In the genomic region with DNA sequence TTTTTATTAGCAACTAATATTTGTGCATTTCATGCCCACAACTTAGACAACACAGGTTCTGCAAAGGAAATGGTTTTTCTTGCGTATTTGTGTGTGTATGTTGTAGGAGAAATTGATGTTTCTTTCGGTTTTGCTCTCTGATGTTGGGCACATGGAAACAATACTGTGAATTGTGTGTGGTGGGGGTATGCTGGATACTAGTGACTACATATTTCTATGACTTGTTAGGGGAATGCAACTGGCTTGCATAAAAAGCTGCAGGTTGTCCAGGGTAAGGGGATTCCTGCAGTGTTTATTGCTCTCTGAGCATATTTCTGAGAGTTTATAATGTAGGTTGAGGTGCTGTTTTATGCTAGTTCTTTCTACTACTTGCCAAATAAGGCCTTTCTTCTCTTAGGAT, we compare ENCODE assay signal across 10 cellular contexts. TPM values are rescaled to one million over a fixed set of nuclear protein-coding genes. Genes with fewer than 3 reads are reported as not detected.
DNase-seq lines count a peak whose midpoint lies in the region; ATAC-seq and TF ChIP-seq lines count a peak whose summit lies in the region.
"Had no signal": no experiment of that assay in that cellular context is flagged by ENCODE, and none has a peak within 500 bp of the region (broad histone marks: within the 10 kb centered on the region; RNA-seq: fewer than 3 reads in every experiment).

No MANE protein-coding gene starts in this region.

- 0 out of 2 replicates have a peak overlapping the region, but pooled peaks have one; percentile 74 for H3K9ac ChIP-seq in SK-N-SH
- peak overlapping the region; percentile 96 for H3K9ac ChIP-seq in PC-3 (ENCODE audit: low read length)

- intact Hi-C loops in PC-3 (cut with micrococcal nuclease), result no loop called here
- intact Hi-C loops in esophagus squamous epithelium (cut with DNase I), result loop anchor here (10.0 kb wide), 1 partner anchor 99 kb away; no protein-coding TSS in a partner anchor

- TF ChIP-seq CTCF in SK-N-SH (IDR thresholded peaks at IDR 0.05) (no peak), PC-3 (conservative IDR thresholded peaks at IDR 0.05; ENCODE audit: low read depth, low read length) (no peak), esophagus squamous epithelium (IDR thresholded peaks at IDR 0.05) (no peak), GM20000 (IDR thresholded peaks at IDR 0.05; ENCODE audit: extremely low read depth, missing control alignments) (no peak)

- POLR2A ChIA-PET in SK-N-SH (lab: Yijun Ruan, JAX), result no interaction called here
- POLR2A ChIA-PET in PC-3 (lab: Charles Lee; ENCODE audit: unreplicated experiment), result interaction anchor here (1.0 kb wide), 1 partner anchor 20 kb away, joined by 4 read pairs; no protein-coding TSS in a partner anchor

- DNase-seq in SK-N-SH (no peak), PC-3 (no peak), esophagus squamous epithelium (lab: John Stamatoyannopoulos, UW) (no peak), activated gamma-delta T cell (lab: John Stamatoyannopoulos, UW) (no peak), GM20000 (ENCODE audit: low spot score) (no peak)
- no peak for DNase-seq in stimulated activated effector memory CD8-positive, alpha-beta T cell treated with anti-CD3 and anti-CD28 coated beads, Interleukin-12 subunit alpha, Interleukin-12 subunit beta, amount 100 ng/mL, for 72 hours (ENCODE audit: low spot score in 2 of 2)
- DNase-seq: NCI-H1930 had no signal

- no peaks in the 10 kb centered on the region for H3K9me3 ChIP-seq in SK-N-SH
- no peaks in the 10 kb centered on the region for H3K9me3 ChIP-seq in PC-3 (ENCODE audit: low read length)
- H3K9me3 ChIP-seq in esophagus squamous epithelium, result no peaks in the 10 kb centered on the region

- TF ChIP-seq RAD21 in SK-N-SH (IDR thresholded peaks at IDR 0.05; ENCODE audit: low read length), result no peak

- no TSS peak for BruUV-seq in PC-3 (replicated peaks; lab: Mats Ljungman, UMichigan)

- H3K4me2 ChIP-seq in SK-N-SH (peak overlapping the region; percentile 76), PC-3 (ENCODE audit: low read length) (peak overlapping the region; percentile 83)

- H3K27ac Mint-ChIP-seq in stimulated activated effector memory CD8-positive, alpha-beta T cell treated with anti-CD3 and anti-CD28 coated beads, Interleukin-12 subunit alpha, Interleukin-12 subunit beta, amount 100 ng/mL, for 72 hours, result peak overlapping the region; percentile 94

- H3K4me1 ChIP-seq in SK-N-SH (ENCODE audit: control insufficient read depth in 1 of 2, insufficient read depth in 2 of 2, low read depth in 1 of 2, low read length in 1 of 2), result peaks cover 0 to 4% of the 10 kb centered on the region in 2 experiments; a peak in 1 of 4 replicates
- peaks cover 33% of the 10 kb centered on the region for H3K4me1 ChIP-seq in PC-3 (ENCODE audit: insufficient read depth, low read length)
- H3K4me1 ChIP-seq in esophagus squamous epithelium, result peaks cover 0 to 51% (median 3%) of the 10 kb centered on the region in 3 donors

- peaks cover 46% of the 10 kb centered on the region for H3K4me1 Mint-ChIP-seq in stimulated activated effector memory CD8-positive, alpha-beta T cell treated with anti-CD3 and anti-CD28 coated beads, Interleukin-12 subunit alpha, Interleukin-12 subunit beta, amount 100 ng/mL, for 72 hours

- no peaks in the 10 kb centered on the region for H4K20me1 ChIP-seq in SK-N-SH (ENCODE audit: insufficient read depth)
- H4K20me1 ChIP-seq in PC-3 (ENCODE audit: low read length), result peaks cover 8% of the 10 kb centered on the region; the same call in 1 of the 2 replicates

- H3K36me3 ChIP-seq in SK-N-SH (replicated peaks in 1 of 2; ENCODE audit: control insufficient read depth in 1 of 2, insufficient read depth in 2 of 2, low read length in 1 of 2) (no peaks in the 10 kb centered on the region), PC-3 (ENCODE audit: low read depth, low read length) (no peaks in the 10 kb centered on the region; the same call in none of the 2 replicates), esophagus squamous epithelium (peaks cover 0 to 10% (median 0%) of the 10 kb centered on the region in 3 donors)

- no peak for TF ChIP-seq POLR2A in esophagus squamous epithelium (IDR thresholded peaks at IDR 0.05)

- H3K4me3 ChIP-seq in SK-N-SH (ENCODE audit: low read depth in 2 of 2, low read length in 1 of 2) (peak overlapping the region; percentile 62 to 64; a peak in 3 of 4 replicates), PC-3 (ENCODE audit: low read length) (peak overlapping the region; percentile 98), esophagus squamous epithelium (peak overlapping the region in 1 of 4 donors; percentile 69)

- H2AFZ ChIP-seq in SK-N-SH (ENCODE audit: low read depth) (peak overlapping the region; percentile 89; the same call in 1 of the 2 replicates), PC-3 (ENCODE audit: low read length) (peak overlapping the region; percentile 85; the same call in 1 of the 2 replicates)

- H3K9me2 ChIP-seq in SK-N-SH (no peaks in the 10 kb centered on the region), PC-3 (replicated peaks; ENCODE audit: low read length) (no peaks in the 10 kb centered on the region)

- no peak overlapping the region; a peak in 1 of 4 replicates for H3K27ac ChIP-seq in SK-N-SH (ENCODE audit: low read depth in 2 of 2, low read length in 1 of 2)
- H3K27ac ChIP-seq in PC-3 (ENCODE audit: low read length), result peak overlapping the region; percentile 89
- peak overlapping the region in 3 of 4 donors; percentile 77 to 88 (median 85) for H3K27ac ChIP-seq in esophagus squamous epithelium

- no peak for TF ChIP-seq EP300 in SK-N-SH (IDR thresholded peaks at IDR 0.05; ENCODE audit: borderline replicate concordance in 1 of 2, low read depth in 1 of 2, low read length in 1 of 2)

- H3K79me2 ChIP-seq in SK-N-SH (ENCODE audit: insufficient read depth) (0 out of 2 replicates have a peak, but pooled peaks cover 2% of the 10 kb centered on the region), PC-3 (ENCODE audit: low read length) (peaks cover 64% of the 10 kb centered on the region)

- H3K36me3 Mint-ChIP-seq in stimulated activated effector memory CD8-positive, alpha-beta T cell treated with anti-CD3 and anti-CD28 coated beads, Interleukin-12 subunit alpha, Interleukin-12 subunit beta, amount 100 ng/mL, for 72 hours, result peaks cover 14% of the 10 kb centered on the region

- peak overlapping the region; percentile 89 for H3K4me3 Mint-ChIP-seq in stimulated activated effector memory CD8-positive, alpha-beta T cell treated with anti-CD3 and anti-CD28 coated beads, Interleukin-12 subunit alpha, Interleukin-12 subunit beta, amount 100 ng/mL, for 72 hours

- H3K27me3 ChIP-seq in SK-N-SH (ENCODE audit: insufficient read depth) (no peaks in the 10 kb centered on the region), PC-3 (ENCODE audit: low read length) (no peaks in the 10 kb centered on the region), esophagus squamous epithelium (no peaks in the 10 kb centered on the region)

- no peaks in the 10 kb centered on the region for H3K9me3 Mint-ChIP-seq in stimulated activated effector memory CD8-positive, alpha-beta T cell treated with anti-CD3 and anti-CD28 coated beads, Interleukin-12 subunit alpha, Interleukin-12 subunit beta, amount 100 ng/mL, for 72 hours

- H3F3A ChIP-seq in SK-N-SH (replicated peaks; ENCODE audit: insufficient read depth), result no peaks in the 10 kb centered on the region
- H3F3A ChIP-seq in PC-3 (ENCODE audit: low read length, unreplicated experiment), result no peaks in the 10 kb centered on the region

- WGBS in SK-N-SH (ENCODE audit: low lambda C conversion rate), result 24% methylated on average over 2 of the region's 2 CpGs
- 29 to 39% methylated on average over 1 to 2 of the region's 2 CpGs for WGBS in esophagus squamous epithelium, 2 donors

- ATAC-seq in SK-N-SH treated with all-trans-retinoic acid at 6 μM for 48 hours, result no peak
- no peak for ATAC-seq in PC-3
- ATAC-seq in stimulated activated effector memory CD8-positive, alpha-beta T cell treated with anti-CD3 and anti-CD28 coated beads, Interleukin-12 subunit alpha, Interleukin-12 subunit beta, amount 100 ng/mL, for 72 hours, result no peak
- no peak for ATAC-seq in HG02938 (IDR thresholded peaks at IDR 0.05; ENCODE audit: unreplicated experiment)

- CTCF ChIA-PET in SK-N-SH (lab: Yijun Ruan, JAX) (interaction anchor here (1.5 to 3.6 kb wide), 4 partner anchors 11 to 209 kb away, joined by 4 to 16 read pairs (median 8); a partner anchor contains a TSS), PC-3 (lab: Charles Lee) (interaction anchor here (0.6 to 1.0 kb wide), 5 partner anchors 33 to 323 kb away, joined by 3 to 4 read pairs (median 3); a partner anchor contains a TSS)

TF ChIP-seq in SK-N-SH, 30 proteins besides CTCF, POLR2A, EP300 and RAD21 (continues in another document):
- TF ChIP-seq FOXM1 (IDR thresholded peaks at IDR 0.05; ENCODE audit: low read depth), result no peak
- TF ChIP-seq RCOR1 (IDR thresholded peaks at IDR 0.05; ENCODE audit: low read length), result no peak

TF ChIP-seq in SK-N-SH treated with all-trans-retinoic acid at 6 μM for 48 hours, 23 proteins besides CTCF, POLR2A, EP300 and RAD21 (continues in another document):
- no peak for TF ChIP-seq ZFP30 (CRISPR knock-in tag; IDR thresholded peaks at IDR 0.05)
- TF ChIP-seq, protein P1, sequence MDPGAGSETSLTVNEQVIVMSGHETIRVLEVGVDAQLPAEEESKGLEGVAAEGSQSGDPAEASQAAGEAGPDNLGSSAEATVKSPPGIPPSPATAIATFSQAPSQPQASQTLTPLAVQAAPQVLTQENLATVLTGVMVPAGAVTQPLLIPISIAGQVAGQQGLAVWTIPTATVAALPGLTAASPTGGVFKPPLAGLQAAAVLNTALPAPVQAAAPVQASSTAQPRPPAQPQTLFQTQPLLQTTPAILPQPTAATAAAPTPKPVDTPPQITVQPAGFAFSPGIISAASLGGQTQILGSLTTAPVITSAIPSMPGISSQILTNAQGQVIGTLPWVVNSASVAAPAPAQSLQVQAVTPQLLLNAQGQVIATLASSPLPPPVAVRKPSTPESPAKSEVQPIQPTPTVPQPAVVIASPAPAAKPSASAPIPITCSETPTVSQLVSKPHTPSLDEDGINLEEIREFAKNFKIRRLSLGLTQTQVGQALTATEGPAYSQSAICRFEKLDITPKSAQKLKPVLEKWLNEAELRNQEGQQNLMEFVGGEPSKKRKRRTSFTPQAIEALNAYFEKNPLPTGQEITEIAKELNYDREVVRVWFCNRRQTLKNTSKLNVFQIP (CRISPR knock-in tag; IDR thresholded peaks at IDR 0.05; ENCODE audit: borderline replicate concordance, low read depth), result no peak

RNA-seq across cellular contexts. Expression of a gene that starts 11.6 kb away (rescaled TPM):
- 11.7 TPM in 2 replicates for polyA plus RNA-seq in SK-N-SH (2012; rRNA removed)
- 10.7 and 12.5 TPM in 2 replicates for polyA plus RNA-seq in SK-N-SH (2012; cell fraction: cytosol; rRNA removed)
- polyA plus RNA-seq in SK-N-SH (2012; cell fraction: nucleus; rRNA removed), result 10.4 and 14.1 TPM in 2 replicates
- total RNA-seq in PC-3 (2014; rRNA removed) (26.4 and 32.7 TPM in 2 replicates), esophagus squamous epithelium (10 to 100 TPM; 20.8 to 36.7 (median 28.3) TPM)

RNA-seq across cellular contexts. Expression of a gene that starts 33.1 kb away (rescaled TPM):
- 0.06 and 0.08 TPM in 2 replicates for polyA plus RNA-seq in SK-N-SH (2012; rRNA removed)
- polyA plus RNA-seq in SK-N-SH (2012; cell fraction: cytosol; rRNA removed), result 0.03 and 0.04 TPM in 2 replicates
- 0.51 and 0.83 TPM in 2 replicates for polyA plus RNA-seq in SK-N-SH (2012; cell fraction: nucleus; rRNA removed)
- total RNA-seq in PC-3 (2014; rRNA removed), result 0.04 TPM in 1 of 2 replicates, not detected in the other
- 1 to 10 TPM in 2 of 4 donors, not detected in 2; 1.3 to 2.3 TPM for total RNA-seq in esophagus squamous epithelium
- total RNA-seq: lung microvascular endothelial cell had no signal

Comparison
In these comparisons a context has a peak if more than half of its experiments do, and no peak if none do; other contexts are left out.
1. H3K27ac ChIP-seq: peak in PC-3 (single experiment) and esophagus squamous epithelium (3 of 4); none in SK-N-SH (0 of 2).